In the genomic region with DNA sequence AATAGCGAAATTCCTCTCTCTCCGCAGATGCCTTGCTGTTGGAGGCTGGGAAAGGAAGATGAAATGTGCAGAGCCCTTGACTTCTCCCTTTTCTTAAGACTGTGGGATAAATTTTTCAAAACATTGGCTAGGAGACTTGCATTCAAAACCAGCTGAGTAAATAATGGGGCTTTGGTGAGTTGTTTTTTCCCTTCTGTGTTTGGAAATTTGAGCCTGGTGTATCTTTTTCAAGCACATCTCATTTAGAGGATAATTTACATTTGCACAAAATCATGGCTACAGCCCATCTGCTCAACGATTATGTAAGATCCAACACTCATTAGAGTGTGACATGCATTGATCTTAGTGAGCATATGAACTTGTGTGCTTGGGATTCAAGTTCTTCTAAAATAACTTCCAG, we compare ENCODE assay signal across 14 cellular contexts.
A peak's percentile ranks its signal among the peaks of the same experiment; 100 is the strongest.
DNase-seq lines count a peak whose midpoint lies in the region; ATAC-seq and TF ChIP-seq lines count a peak whose summit lies in the region.
"Had no signal": no experiment of that assay in that cellular context is flagged by ENCODE, and none has a peak within 500 bp of the region (broad histone marks: within the 10 kb centered on the region; RNA-seq: fewer than 3 reads in every experiment).

No MANE protein-coding gene starts in this region.

- DNase-seq in NCI-H2029 (lab: John Stamatoyannopoulos, UW) (peak; percentile 32), NCI-H2029 treated with DMSO at 0.1 percent for 48 hours (lab: John Stamatoyannopoulos, UW) (no peak), NCI-H526 (lab: John Stamatoyannopoulos, UW) (peak; percentile 69 to 84), fibroblast of villous mesenchyme (ENCODE audit: low read depth) (peak; percentile 51), SIG-M5 (lab: John Stamatoyannopoulos, UW) (no peak)
- no peak for DNase-seq in CD8-positive, alpha-beta memory T cell
- DNase-seq: activated T-cell treated with anti-CD3 and anti-CD28 coated beads for 4 hours; amniotic stem cell; effector CD8-positive, alpha-beta T cell; SW 1271; tibial artery had no signal

- no peak overlapping the region for H3K4me3 ChIP-seq in fibroblast of villous mesenchyme (ENCODE audit: low read depth, low read length)
- H3K4me3 ChIP-seq in CD8-positive, alpha-beta memory T cell (ENCODE audit: low read length): no peak overlapping the region
- H3K4me3 ChIP-seq: tibial artery had no signal

- ATAC-seq in HG02571 (IDR thresholded peaks at IDR 0.05; ENCODE audit: unreplicated experiment) (no peak), SK-N-SH treated with all-trans-retinoic acid at 6 μM for 48 hours (no peak)
- ATAC-seq: natural killer cell treated with Interleukin-12 subunit alpha and Interleukin-12 subunit beta and Interleukin-15 and Interleukin-18, amount 100 ng/mL, for 72 hours had no signal

- CTCF ChIA-PET in CD8-positive, alpha-beta memory T cell (lab: Charles Lee): no interaction called here

- H3K36me3 ChIP-seq in CD8-positive, alpha-beta memory T cell (ENCODE audit: insufficient read depth, low read length): no peaks in the 10 kb centered on the region
- H3K36me3 ChIP-seq: tibial artery had no signal

- no peaks in the 10 kb centered on the region for H3K36me3 Mint-ChIP-seq in CD8-positive, alpha-beta memory T cell
- H3K36me3 Mint-ChIP-seq: natural killer cell treated with Interleukin-12 subunit alpha and Interleukin-12 subunit beta and Interleukin-15 and Interleukin-18, amount 100 ng/mL, for 72 hours had no signal

- no peak overlapping the region for H3K27ac ChIP-seq in CD8-positive, alpha-beta memory T cell (ENCODE audit: low read depth, low read length)
- H3K27ac ChIP-seq: tibial artery had no signal

- no peaks in the 10 kb centered on the region for H3K27me3 ChIP-seq in CD8-positive, alpha-beta memory T cell (ENCODE audit: insufficient read depth, low read length, poor library complexity, severe bottlenecking)
- H3K27me3 ChIP-seq: tibial artery had no signal

- H3K27me3 Mint-ChIP-seq in CD8-positive, alpha-beta memory T cell: peaks cover 0 to 2% of the 10 kb centered on the region in 2 donors

- H3K9me3 ChIP-seq in CD8-positive, alpha-beta memory T cell (ENCODE audit: low read length): no peaks in the 10 kb centered on the region
- H3K9me3 ChIP-seq: tibial artery had no signal

- peaks cover 0 to 12% (median 0%) of the 10 kb centered on the region in 3 donors for H3K4me1 Mint-ChIP-seq in CD8-positive, alpha-beta memory T cell

- POLR2A ChIA-PET in CD8-positive, alpha-beta memory T cell (lab: Charles Lee): no interaction called here

- H3K4me3 Mint-ChIP-seq in CD8-positive, alpha-beta memory T cell: no peak overlapping the region
- H3K4me3 Mint-ChIP-seq: natural killer cell treated with Interleukin-12 subunit alpha and Interleukin-12 subunit beta and Interleukin-15 and Interleukin-18, amount 100 ng/mL, for 72 hours had no signal

- H3K9me3 Mint-ChIP-seq in CD8-positive, alpha-beta memory T cell: no peaks in the 10 kb centered on the region
- H3K9me3 Mint-ChIP-seq: natural killer cell treated with Interleukin-12 subunit alpha and Interleukin-12 subunit beta and Interleukin-15 and Interleukin-18, amount 100 ng/mL, for 72 hours had no signal

- TF ChIP-seq CTCF in fibroblast of villous mesenchyme (IDR thresholded peaks at IDR 0.05; ENCODE audit: insufficient read depth, low read depth, low read length): no peak

- H3K27ac Mint-ChIP-seq in CD8-positive, alpha-beta memory T cell: no peak overlapping the region
- H3K27ac Mint-ChIP-seq: natural killer cell treated with Interleukin-12 subunit alpha and Interleukin-12 subunit beta and Interleukin-15 and Interleukin-18, amount 100 ng/mL, for 72 hours had no signal

- no peaks in the 10 kb centered on the region for H3K4me1 ChIP-seq in CD8-positive, alpha-beta memory T cell (ENCODE audit: insufficient read depth, low read length)
- H3K4me1 ChIP-seq: tibial artery had no signal

TF ChIP-seq in SK-N-SH treated with all-trans-retinoic acid at 6 μM for 48 hours, 23 proteins besides CTCF, POLR2A, EP300 and RAD21:
- TF ChIP-seq ZC3H10 (CRISPR knock-in tag; IDR thresholded peaks at IDR 0.05) (no peak), PPARA (CRISPR knock-in tag; IDR thresholded peaks at IDR 0.05; ENCODE audit: borderline replicate concordance) (no peak), ISL1 (CRISPR knock-in tag; IDR thresholded peaks at IDR 0.05) (no peak)

Comparison
In these comparisons a context has a peak if more than half of its experiments do, and no peak if none do; other contexts are left out.
1. DNase-seq: peak in NCI-H2029 (single experiment), NCI-H526 (2 of 2) and fibroblast of villous mesenchyme (single experiment); none in NCI-H2029 treated with DMSO at 0.1 percent for 48 hours (single experiment), SIG-M5 (single experiment) and CD8-positive, alpha-beta memory T cell (0 of 5).